In the genomic region with DNA sequence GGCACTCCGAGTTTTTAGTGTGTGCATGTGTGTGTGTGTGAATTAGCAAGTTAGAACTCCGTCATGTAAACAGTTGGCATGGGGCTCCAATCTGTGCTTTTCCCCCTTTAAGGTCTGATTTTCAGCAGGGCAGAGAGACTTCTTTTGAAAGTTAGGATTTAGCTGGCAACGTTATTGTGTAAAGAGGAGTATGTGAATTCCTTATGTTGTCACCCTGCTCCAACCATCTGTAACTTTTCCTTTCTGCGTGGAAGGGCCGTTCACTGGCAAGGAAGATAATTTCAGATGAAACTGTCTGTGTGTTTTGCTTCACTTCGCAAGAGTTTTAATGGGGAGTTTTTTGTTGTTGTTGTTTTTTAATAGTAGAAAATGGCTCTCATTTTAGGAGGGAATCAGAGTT, we compare ENCODE assay signal across 11 cellular contexts. TPM values are rescaled to one million over a fixed set of nuclear protein-coding genes. Genes with fewer than 3 reads are reported as not detected.
DNase-seq lines count a peak whose midpoint lies in the region; ATAC-seq and TF ChIP-seq lines count a peak whose summit lies in the region.
"Had no signal": no experiment of that assay in that cellular context is flagged by ENCODE, and none has a peak within 500 bp of the region (broad histone marks: within the 10 kb centered on the region; RNA-seq: fewer than 3 reads in every experiment).

No MANE protein-coding gene starts in this region.

- peak overlapping the region; percentile 62 for H2AFZ ChIP-seq in hepatocyte

- peak overlapping the region; percentile 71 for H3K4me2 ChIP-seq in hepatocyte

- in situ Hi-C loops in astrocyte of the spinal cord (cut with HindIII; ENCODE audit: low sequenced_read_pairs) = no loop called here

- H3K9me3 ChIP-seq in hepatocyte (ENCODE audit: low read depth) = no peaks in the 10 kb centered on the region
- H3K9me3 ChIP-seq: BE2C had no signal

- 45% methylated on average over 6 of the region's 6 CpGs for WGBS in hepatocyte (ENCODE audit: low lambda C conversion rate, missing lambda C conversion rate)

- H3K79me2 ChIP-seq in hepatocyte = peaks cover 7% of the 10 kb centered on the region

- H3K4me1 ChIP-seq in hepatocyte (ENCODE audit: insufficient read depth) = no peaks in the 10 kb centered on the region
- H3K4me1 ChIP-seq: BE2C had no signal

- no peaks in the 10 kb centered on the region for H3K9me2 ChIP-seq in hepatocyte (replicated peaks; ENCODE audit: insufficient read depth)

- DNase-seq in AG09309 (ENCODE audit: low read depth) (no peak), astrocyte of the spinal cord (ENCODE audit: low read depth, low spot score) (no peak), hepatocyte (ENCODE audit: low spot score) (no peak), retinal pigment epithelial cell (ENCODE audit: low read depth) (no peak), HPDE6-E6E7 (ENCODE audit: extremely low spot score) (no peak), A172 (ENCODE audit: low spot score) (no peak)
- DNase-seq: BE2C; stimulated activated CD8-positive, alpha-beta memory T cell treated with anti-CD3 and anti-CD28 coated beads, Interleukin-4, amount 100 ng/mL, for 48 hours; T-helper 17 cell had no signal

- no peaks in the 10 kb centered on the region for H3K27me3 ChIP-seq in hepatocyte
- H3K27me3 ChIP-seq: BE2C had no signal

- H3K27ac ChIP-seq in hepatocyte = peak overlapping the region; percentile 94

- no peaks in the 10 kb centered on the region for H4K20me1 ChIP-seq in hepatocyte (ENCODE audit: insufficient read depth, poor library complexity, severe bottlenecking)

- peak overlapping the region; percentile 50 for H3K4me3 ChIP-seq in AG09309 (ENCODE audit: control insufficient read depth, low read depth, low read length)
- peak overlapping the region; percentile 36 for H3K4me3 ChIP-seq in astrocyte of the spinal cord (ENCODE audit: low read depth, low read length)
- peak overlapping the region; percentile 28 for H3K4me3 ChIP-seq in hepatocyte
- H3K4me3 ChIP-seq in retinal pigment epithelial cell (ENCODE audit: low read length) = peak overlapping the region; percentile 39

- no peak for ATAC-seq in HG02759 (IDR thresholded peaks at IDR 0.05; ENCODE audit: unreplicated experiment)
- no peak for ATAC-seq in GM18520 (IDR thresholded peaks at IDR 0.05; ENCODE audit: unreplicated experiment)
- ATAC-seq: T-helper 17 cell had no signal

- no peaks in the 10 kb centered on the region for H3K36me3 ChIP-seq in hepatocyte (replicated peaks; ENCODE audit: insufficient read depth, low read depth)
- H3K36me3 ChIP-seq: BE2C had no signal

- TF ChIP-seq CTCF in AG09309 (IDR thresholded peaks at IDR 0.05; ENCODE audit: control insufficient read depth, insufficient read depth, low read depth, low read length, missing control alignments) (no peak), astrocyte of the spinal cord (IDR thresholded peaks at IDR 0.05; ENCODE audit: low read depth, low read length) (no peak), hepatocyte (IDR thresholded peaks at IDR 0.05; ENCODE audit: poor library complexity) (no peak), retinal pigment epithelial cell (conservative IDR thresholded peaks at IDR 0.05; ENCODE audit: low read depth, low read length) (no peak)

RNA-seq across cellular contexts. Expression of gene SGCD, which starts 0.3 kb away (rescaled TPM):
- 8.0 and 8.8 TPM in 2 replicates for total RNA-seq in hepatocyte
- polyA plus RNA-seq in hepatocyte = 3.8 and 4.5 TPM in 2 replicates
- 3.5 and 8.5 TPM in 2 replicates for total RNA-seq in A172 (2014; rRNA removed; shearing (Covaris generic))
- total RNA-seq: T-helper 17 cell had no signal
